In genomic region chr14:65878586-65878985, GRCh38 we compare ENCODE assay signal across 23 cellular contexts.
"Had no signal": no experiment of that assay in that cellular context is flagged by ENCODE, and none has a peak within 500 bp of the region (broad histone marks: within the 10 kb centered on the region; RNA-seq: fewer than 3 reads in every experiment).

No MANE protein-coding gene starts in this region.

- H3K27me3 Mint-ChIP-seq: naive thymus-derived CD8-positive, alpha-beta T cell; stimulated activated memory B cell treated with anti-CD40 and anti-IgM and Interleukin-4, amounts not matched to agents 10 μg/mL and 1 μg/mL and 100 μg/mL, for 72 hours; stimulated activated naive CD8-positive, alpha-beta T cell treated with anti-CD3 and anti-CD28 coated beads, Interleukin-15, Interleukin-2, amounts not matched to agents 100 ng/mL and 50 ng/mL, for 24 hours had no signal

- H3K36me3 Mint-ChIP-seq: stimulated activated memory B cell treated with anti-CD40 and anti-IgM and Interleukin-4, amounts not matched to agents 10 μg/mL and 1 μg/mL and 100 μg/mL, for 72 hours had no signal

- H3K9me3 ChIP-seq: neutrophil, testis, tibial nerve, upper lobe of right lung, vagina had no signal

- H3K4me1 ChIP-seq: heart left ventricle, psoas muscle, spleen, testis, tibial nerve, upper lobe of right lung, vagina had no signal

- H3K36me3 ChIP-seq: heart left ventricle, neutrophil, spleen, tibial nerve, upper lobe of right lung, vagina had no signal

- H3K27ac ChIP-seq: dorsolateral prefrontal cortex, heart left ventricle, neutrophil, psoas muscle, spleen, testis, tibial nerve, upper lobe of right lung, vagina had no signal

- H3K27me3 ChIP-seq: dorsolateral prefrontal cortex, heart left ventricle, neutrophil, spleen, testis, tibial nerve, upper lobe of right lung, vagina had no signal

- H3K4me3 ChIP-seq: dorsolateral prefrontal cortex, heart left ventricle, mucosa of descending colon, psoas muscle, spleen, testis, tibial nerve, upper lobe of right lung, vagina had no signal

- H3K27ac Mint-ChIP-seq: stimulated activated memory B cell treated with anti-CD40 and anti-IgM and Interleukin-4, amounts not matched to agents 10 μg/mL and 1 μg/mL and 100 μg/mL, for 72 hours had no signal

- FAIRE-seq: frontal cortex, islet of Langerhans had no signal

- ATAC-seq: heart left ventricle; left lobe of liver; mucosa of descending colon; psoas muscle; sciatic nerve; stimulated activated memory B cell treated with anti-CD40 and anti-IgM and Interleukin-4, amounts not matched to agents 10 μg/mL and 1 μg/mL and 100 μg/mL, for 72 hours had no signal

- H3K4me3 Mint-ChIP-seq: stimulated activated memory B cell treated with anti-CD40 and anti-IgM and Interleukin-4, amounts not matched to agents 10 μg/mL and 1 μg/mL and 100 μg/mL, for 72 hours; stimulated activated naive CD8-positive, alpha-beta T cell treated with anti-CD3 and anti-CD28 coated beads, Interleukin-15, Interleukin-2, amounts not matched to agents 100 ng/mL and 50 ng/mL, for 24 hours had no signal

- DNase-seq: dorsolateral prefrontal cortex; effector CD8-positive, alpha-beta T cell; heart left ventricle; hippocampal formation; mucosa of descending colon; naive thymus-derived CD8-positive, alpha-beta T cell; psoas muscle; retina; spleen; stimulated activated CD4-positive, alpha-beta T cell treated with anti-CD3 and anti-CD28 coated beads, Interleukin-15, amount 100 ng/mL, for 24 hours; stimulated activated CD4-positive, alpha-beta T cell treated with anti-CD3 and anti-CD28 coated beads, Interleukin-1b, Interleukin-23, amount 100 ng/mL, for 48 hours; stimulated activated CD4-positive, alpha-beta T cell treated with anti-CD3 and anti-CD28 coated beads, Interleukin-4, amount 100 ng/mL, for 24 hours; testis; upper lobe of right lung had no signal
